ENCODE assay signal across 25 cellular contexts in the genomic region with DNA sequence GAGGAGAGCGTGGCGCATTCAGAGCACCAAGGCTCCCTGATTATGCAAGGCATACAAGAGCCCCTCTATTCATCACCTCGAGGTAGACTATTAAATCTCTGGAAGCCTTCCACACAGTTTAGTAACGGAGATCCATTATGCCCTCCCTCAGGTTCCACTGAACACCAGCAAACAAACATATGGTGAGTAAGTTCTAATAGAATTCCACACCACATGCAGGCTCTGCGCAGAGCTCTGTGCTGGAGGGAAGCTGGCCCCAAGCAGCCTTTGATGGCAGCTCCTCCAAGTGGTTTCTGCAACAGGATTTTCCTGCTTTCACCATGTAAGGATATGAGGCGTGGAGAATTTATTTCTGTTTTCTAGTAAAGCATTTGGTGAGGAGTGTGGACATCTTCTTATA.
DNase-seq lines count a peak whose midpoint lies in the region; ATAC-seq and TF ChIP-seq lines count a peak whose summit lies in the region.
"Had no signal": no experiment of that assay in that cellular context is flagged by ENCODE, and none has a peak within 500 bp of the region (broad histone marks: within the 10 kb centered on the region; RNA-seq: fewer than 3 reads in every experiment).

No MANE protein-coding gene starts in this region.

- peak overlapping the region; percentile 13; the same call in 1 of the 3 replicates for H2BK15ac ChIP-seq in IMR-90 (ENCODE audit: low read depth, low read length)
- H2BK15ac ChIP-seq in mesenchymal stem cell (ENCODE audit: low read depth, poor library complexity, severe bottlenecking) = no peak overlapping the region

- H3K9me3 ChIP-seq in BLaER1 (peaks cover 38% of the 10 kb centered on the region), IMR-90 (ENCODE audit: control insufficient read depth, insufficient read depth, low read length) (no peaks in the 10 kb centered on the region), mesenchymal stem cell (ENCODE audit: control insufficient read depth, low read length) (peaks cover 7% of the 10 kb centered on the region)
- H3K9me3 ChIP-seq: breast epithelium, gastrocnemius medialis, lower lobe of right lung, prostate gland, vagina had no signal

- peak; percentile 82 for DNase-seq in IMR-90
- peak; percentile 22 to 41 for DNase-seq in cardiac fibroblast (ENCODE audit: low read depth in 2 of 2)
- DNase-seq in mesenchymal stem cell = peak; percentile 11
- DNase-seq in stimulated activated naive B cell treated with anti-CD40 and anti-IgM and Interleukin-4, amounts not matched to agents 10 μg/mL and 1 μg/mL and 100 μg/mL, for 72 hours = no peak
- DNase-seq in SW480 (ENCODE audit: low spot score) = no peak
- DNase-seq in activated CD4-positive, alpha-beta T cell treated with anti-CD3 and anti-CD28 coated beads, Interleukin-2, amount 10 ng/mL, durations not matched to agents 24 days and 14 days = no peak
- DNase-seq: activated CD4-positive, alpha-beta memory T cell treated with anti-CD3 and anti-CD28 coated beads, Interleukin-2, amount 10 ng/mL, durations not matched to agents 7 days and 5 days; activated CD4-positive, CD25-positive, alpha-beta regulatory T cell; activated effector memory CD4-positive, alpha-beta T cell treated with Interleukin-2 at 50 U/mL for 16 hours; activated naive CD8-positive, alpha-beta T cell treated with anti-CD3 and anti-CD28 coated beads, Interleukin-2, amount 10 ng/mL, durations not matched to agents 7 days and 5 days; gastrocnemius medialis; H7; hypothalamus; lower lobe of right lung; NCI-H1436 treated with DMSO at 0.1 percent for 48 hours; NCI-H69; T1000 had no signal

- H4K20me1 ChIP-seq in BLaER1 (no peaks in the 10 kb centered on the region), IMR-90 (ENCODE audit: insufficient read depth, low read length) (no peaks in the 10 kb centered on the region)

- no TSS peak for BruUV-seq in IMR-90 (replicated peaks; lab: Mats Ljungman, UMichigan)

- H3K4me3 ChIP-seq in BLaER1 (no peak overlapping the region), IMR-90 (ENCODE audit: insufficient read depth, low read depth, low read length) (no peak overlapping the region), cardiac fibroblast (replicated peaks in 1 of 2; ENCODE audit: low read depth in 2 of 2, low read length in 2 of 2) (no peak overlapping the region), mesenchymal stem cell (ENCODE audit: insufficient read depth in 1 of 2, low read depth in 1 of 2, low read length in 2 of 2) (no peak overlapping the region)
- H3K4me3 ChIP-seq: breast epithelium, gastrocnemius medialis, lower lobe of right lung, neural progenitor cell, prostate gland, vagina had no signal

- H3K9ac ChIP-seq in BLaER1 = no peak overlapping the region
- H3K9ac ChIP-seq in IMR-90 (ENCODE audit: low read depth, low read length) = no peak overlapping the region
- H3K9ac ChIP-seq in mesenchymal stem cell (ENCODE audit: low read length) = no peak overlapping the region
- H3K9ac ChIP-seq: neural progenitor cell had no signal

- dilution Hi-C loops in IMR-90 (cut with HindIII; ENCODE audit: low sequenced_read_pairs, unreplicated experiment) = no loop called here

- no CpG with 5 or more reads among the region's 6 CpGs for WGBS in IMR-90 (ENCODE audit: extremely low coverage in 2 of 2, insufficient read length in 1 of 2), 2 experiments
- 85% methylated on average over 6 of the region's 6 CpGs for WGBS in mesenchymal stem cell

- peak overlapping the region; percentile 51; the same call in 1 of the 2 replicates for H4K91ac ChIP-seq in IMR-90 (ENCODE audit: insufficient read depth, low read depth, low read length)
- H4K91ac ChIP-seq in mesenchymal stem cell (ENCODE audit: low read length) = no peak overlapping the region

- H3K79me1 ChIP-seq in IMR-90 (ENCODE audit: low read depth in 1 of 2, low read length in 2 of 2) = peaks cover 0 to 8% of the 10 kb centered on the region in 2 experiments; a peak in 1 of 4 replicates
- no peaks in the 10 kb centered on the region for H3K79me1 ChIP-seq in mesenchymal stem cell (replicated peaks; ENCODE audit: low read length, poor library complexity, severe bottlenecking)

- intact Hi-C loops in IMR-90 (cut with micrococcal nuclease) = no loop called here
- intact Hi-C loops in activated CD4-positive, alpha-beta T cell treated with anti-CD3 and anti-CD28 coated beads, Interleukin-2, amount 10 ng/mL, durations not matched to agents 24 days and 14 days (cut with micrococcal nuclease) = no loop called here

- no peak for TF ChIP-seq POLR2A in IMR-90 (IDR thresholded peaks at IDR 0.05; ENCODE audit: low read depth, low read length)
- TF ChIP-seq POLR2A in GM18505 (IDR thresholded peaks at IDR 0.05; ENCODE audit: borderline replicate concordance, extremely low read depth, insufficient read depth, insufficient read length) = no peak

- H3K9me1 ChIP-seq in IMR-90 (ENCODE audit: insufficient read depth, low read length) = 0 out of 2 replicates have a peak, but pooled peaks cover 4% of the 10 kb centered on the region

- H3K27me3 ChIP-seq in BLaER1 (no peaks in the 10 kb centered on the region), IMR-90 (ENCODE audit: control insufficient read depth, insufficient read depth, low read length) (no peaks in the 10 kb centered on the region), mesenchymal stem cell (ENCODE audit: control insufficient read depth in 1 of 2, insufficient read depth in 1 of 2, low read length in 2 of 2) (no peaks in the 10 kb centered on the region)
- H3K27me3 ChIP-seq: breast epithelium, gastrocnemius medialis, neural progenitor cell, vagina had no signal

- no peaks in the 10 kb centered on the region for H3K36me3 ChIP-seq in BLaER1
- H3K36me3 ChIP-seq in IMR-90 (ENCODE audit: control insufficient read depth, insufficient read depth, low read length) = no peaks in the 10 kb centered on the region
- no peaks in the 10 kb centered on the region for H3K36me3 ChIP-seq in mesenchymal stem cell (ENCODE audit: control insufficient read depth in 1 of 2, insufficient read depth in 2 of 2, low read depth in 1 of 2, low read length in 2 of 2)
- H3K36me3 ChIP-seq: breast epithelium, gastrocnemius medialis, lower lobe of right lung, neural progenitor cell, prostate gland, vagina had no signal

- H2BK20ac ChIP-seq in IMR-90 (ENCODE audit: low read depth, low read length) = peak overlapping the region; percentile 55

- H3K4me1 Mint-ChIP-seq in stimulated activated naive B cell treated with anti-CD40 and anti-IgM and Interleukin-4, amounts not matched to agents 10 μg/mL and 1 μg/mL and 100 μg/mL, for 72 hours = peaks cover 15 to 30% of the 10 kb centered on the region in 2 donors
- no peaks in the 10 kb centered on the region for H3K4me1 Mint-ChIP-seq in activated CD4-positive, alpha-beta T cell treated with anti-CD3 and anti-CD28 coated beads, Interleukin-2, amount 10 ng/mL, durations not matched to agents 24 days and 14 days
- H3K4me1 Mint-ChIP-seq: activated CD4-positive, alpha-beta memory T cell treated with anti-CD3 and anti-CD28 coated beads, Interleukin-2, amount 10 ng/mL, durations not matched to agents 7 days and 5 days; activated naive CD8-positive, alpha-beta T cell treated with anti-CD3 and anti-CD28 coated beads, Interleukin-2, amount 10 ng/mL, durations not matched to agents 7 days and 5 days; neural progenitor cell had no signal

- H3K36me3 Mint-ChIP-seq in stimulated activated naive B cell treated with anti-CD40 and anti-IgM and Interleukin-4, amounts not matched to agents 10 μg/mL and 1 μg/mL and 100 μg/mL, for 72 hours = no peaks in the 10 kb centered on the region
- H3K36me3 Mint-ChIP-seq in activated CD4-positive, alpha-beta T cell treated with anti-CD3 and anti-CD28 coated beads, Interleukin-2, amount 10 ng/mL, durations not matched to agents 24 days and 14 days (ENCODE audit: low read depth) = no peaks in the 10 kb centered on the region
- H3K36me3 Mint-ChIP-seq: activated naive CD8-positive, alpha-beta T cell treated with anti-CD3 and anti-CD28 coated beads, Interleukin-2, amount 10 ng/mL, durations not matched to agents 7 days and 5 days; neural progenitor cell had no signal

- TF ChIP-seq CTCF in IMR-90 (conservative IDR thresholded peaks at IDR 0.05; ENCODE audit: low read depth, low read length) = no peak; the same call in 1 of the 2 replicates
- no peak for TF ChIP-seq CTCF in cardiac fibroblast (IDR thresholded peaks at IDR 0.05; ENCODE audit: low read depth, low read length)

- H4K8ac ChIP-seq in IMR-90 (ENCODE audit: low read depth in 2 of 2, low read length in 2 of 2) (peak overlapping the region in 1 of 2 experiments; percentile 73; a peak in 2 of 4 replicates), mesenchymal stem cell (ENCODE audit: low read length) (no peak overlapping the region)

- H3K27me3 Mint-ChIP-seq in stimulated activated naive B cell treated with anti-CD40 and anti-IgM and Interleukin-4, amounts not matched to agents 10 μg/mL and 1 μg/mL and 100 μg/mL, for 72 hours = no peaks in the 10 kb centered on the region
- no peaks in the 10 kb centered on the region for H3K27me3 Mint-ChIP-seq in activated CD4-positive, alpha-beta T cell treated with anti-CD3 and anti-CD28 coated beads, Interleukin-2, amount 10 ng/mL, durations not matched to agents 24 days and 14 days
- H3K27me3 Mint-ChIP-seq: activated CD4-positive, alpha-beta memory T cell treated with anti-CD3 and anti-CD28 coated beads, Interleukin-2, amount 10 ng/mL, durations not matched to agents 7 days and 5 days; activated naive CD8-positive, alpha-beta T cell treated with anti-CD3 and anti-CD28 coated beads, Interleukin-2, amount 10 ng/mL, durations not matched to agents 7 days and 5 days; dendritic cell treated with granulocyte-macrophage colony-stimulating factor and Interleukin-4, amounts not matched to agents 40 ng/mL and 50 ng/mL, for 4 days had no signal

- H2AK9ac ChIP-seq in IMR-90 (replicated peaks; ENCODE audit: low read depth, low read length, poor library complexity) = peak overlapping the region; percentile 44

- H2BK12ac ChIP-seq in mesenchymal stem cell (ENCODE audit: low read length in 2 of 2) = no peak overlapping the region

- no peak overlapping the region for H3K27ac Mint-ChIP-seq in stimulated activated naive B cell treated with anti-CD40 and anti-IgM and Interleukin-4, amounts not matched to agents 10 μg/mL and 1 μg/mL and 100 μg/mL, for 72 hours
- H3K27ac Mint-ChIP-seq in activated CD4-positive, alpha-beta T cell treated with anti-CD3 and anti-CD28 coated beads, Interleukin-2, amount 10 ng/mL, durations not matched to agents 24 days and 14 days = no peak overlapping the region
- H3K27ac Mint-ChIP-seq: activated CD4-positive, alpha-beta memory T cell treated with anti-CD3 and anti-CD28 coated beads, Interleukin-2, amount 10 ng/mL, durations not matched to agents 7 days and 5 days; activated naive CD8-positive, alpha-beta T cell treated with anti-CD3 and anti-CD28 coated beads, Interleukin-2, amount 10 ng/mL, durations not matched to agents 7 days and 5 days; dendritic cell treated with granulocyte-macrophage colony-stimulating factor and Interleukin-4, amounts not matched to agents 40 ng/mL and 50 ng/mL, for 4 days; neural progenitor cell had no signal

- POLR2A ChIA-PET in IMR-90 (lab: Charles Lee; ENCODE audit: unreplicated experiment) = no interaction called here

- peak overlapping the region; percentile 64; the same call in 1 of the 2 replicates for H3K14ac ChIP-seq in IMR-90 (replicated peaks; ENCODE audit: low read depth, low read length)
- H3K14ac ChIP-seq in mesenchymal stem cell (ENCODE audit: low read length in 2 of 2) = no peak overlapping the region

- peaks cover 36% of the 10 kb centered on the region for H3K4me1 ChIP-seq in BLaER1
- H3K4me1 ChIP-seq in IMR-90 (ENCODE audit: control insufficient read depth, insufficient read depth, low read length) = peaks cover 10% of the 10 kb centered on the region
- no peaks in the 10 kb centered on the region for H3K4me1 ChIP-seq in mesenchymal stem cell (ENCODE audit: control insufficient read depth, insufficient read depth, low read depth, low read length)
- H3K4me1 ChIP-seq: breast epithelium, gastrocnemius medialis, neural progenitor cell, prostate gland, vagina had no signal

- peak overlapping the region; percentile 35; the same call in 1 of the 2 replicates for H4K5ac ChIP-seq in IMR-90 (ENCODE audit: low read depth, low read length)

- peak overlapping the region; percentile 76 for H2AFZ ChIP-seq in IMR-90 (replicated peaks; ENCODE audit: low read length, poor library complexity)
- no peak overlapping the region for H2AFZ ChIP-seq in mesenchymal stem cell (ENCODE audit: low read depth, low read length)
- H2AFZ ChIP-seq: neural progenitor cell had no signal

- H3K9me3 Mint-ChIP-seq in stimulated activated naive B cell treated with anti-CD40 and anti-IgM and Interleukin-4, amounts not matched to agents 10 μg/mL and 1 μg/mL and 100 μg/mL, for 72 hours = peaks cover 0 to 2% of the 10 kb centered on the region in 2 donors
- no peaks in the 10 kb centered on the region for H3K9me3 Mint-ChIP-seq in activated CD4-positive, alpha-beta T cell treated with anti-CD3 and anti-CD28 coated beads, Interleukin-2, amount 10 ng/mL, durations not matched to agents 24 days and 14 days
- H3K9me3 Mint-ChIP-seq: activated naive CD8-positive, alpha-beta T cell treated with anti-CD3 and anti-CD28 coated beads, Interleukin-2, amount 10 ng/mL, durations not matched to agents 7 days and 5 days; neural progenitor cell had no signal

- H3K4me2 ChIP-seq in BLaER1 (no peak overlapping the region), IMR-90 (ENCODE audit: low read depth, low read length) (peak overlapping the region; percentile 14; the same call in 1 of the 2 replicates), mesenchymal stem cell (ENCODE audit: low read length, poor library complexity, severe bottlenecking) (no peak overlapping the region)
- H3K4me2 ChIP-seq: neural progenitor cell had no signal

- ATAC-seq in IMR-90 (ENCODE audit: low read depth) (peak; percentile 88), GM18505 (IDR thresholded peaks at IDR 0.05; ENCODE audit: unreplicated experiment) (no peak)
- ATAC-seq in stimulated activated naive B cell treated with anti-CD40 and anti-IgM and Interleukin-4, amounts not matched to agents 10 μg/mL and 1 μg/mL and 100 μg/mL, for 72 hours (replicated peaks) = no peak
- ATAC-seq: gastrocnemius medialis, lower lobe of right lung had no signal

- H3K4me3 Mint-ChIP-seq in stimulated activated naive B cell treated with anti-CD40 and anti-IgM and Interleukin-4, amounts not matched to agents 10 μg/mL and 1 μg/mL and 100 μg/mL, for 72 hours = no peak overlapping the region
- no peak overlapping the region for H3K4me3 Mint-ChIP-seq in activated CD4-positive, alpha-beta T cell treated with anti-CD3 and anti-CD28 coated beads, Interleukin-2, amount 10 ng/mL, durations not matched to agents 24 days and 14 days
- H3K4me3 Mint-ChIP-seq: activated CD4-positive, alpha-beta memory T cell treated with anti-CD3 and anti-CD28 coated beads, Interleukin-2, amount 10 ng/mL, durations not matched to agents 7 days and 5 days; activated naive CD8-positive, alpha-beta T cell treated with anti-CD3 and anti-CD28 coated beads, Interleukin-2, amount 10 ng/mL, durations not matched to agents 7 days and 5 days; dendritic cell treated with granulocyte-macrophage colony-stimulating factor and Interleukin-4, amounts not matched to agents 40 ng/mL and 50 ng/mL, for 4 days; neural progenitor cell had no signal

- H3K23ac ChIP-seq in IMR-90 (ENCODE audit: low read depth, low read length) = 0 out of 2 replicates have a peak overlapping the region, but pooled peaks have one; percentile 23
- H3K23ac ChIP-seq in mesenchymal stem cell (ENCODE audit: low read length in 2 of 2) = no peak overlapping the region

- in situ Hi-C loops in IMR-90 (cut with MboI; ENCODE audit: low sequenced_read_pairs) = no loop called here

- peak overlapping the region; percentile 61; the same call in 1 of the 2 replicates for H3K18ac ChIP-seq in IMR-90 (ENCODE audit: low read depth, low read length)
- H3K18ac ChIP-seq in mesenchymal stem cell (ENCODE audit: low read depth in 1 of 2, low read length in 2 of 2) = no peak overlapping the region

- peak overlapping the region; percentile 95; the same call in 1 of the 2 replicates for H2AK5ac ChIP-seq in IMR-90 (ENCODE audit: low read depth, low read length)
- H2AK5ac ChIP-seq in mesenchymal stem cell (ENCODE audit: low read length, severe bottlenecking) = no peak overlapping the region

- H3K4ac ChIP-seq in IMR-90 (ENCODE audit: low read depth, low read length) (peak overlapping the region; percentile 71), mesenchymal stem cell (ENCODE audit: low read depth in 1 of 2, low read length in 2 of 2) (no peak overlapping the region)

- CTCF ChIA-PET in IMR-90 (lab: Yijun Ruan, JAX) = interaction anchor here (1.1 to 1.3 kb wide), 2 partner anchors 72 to 173 kb away, joined by 3 read pairs; no protein-coding TSS in a partner anchor

- TF ChIP-seq RAD21 in IMR-90 (IDR thresholded peaks at IDR 0.05; ENCODE audit: low read length) = no peak; the same call in 1 of the 2 replicates

- H2BK5ac ChIP-seq in IMR-90 (ENCODE audit: low read depth, low read length, poor library complexity, severe bottlenecking) (peak overlapping the region; percentile 57), mesenchymal stem cell (ENCODE audit: low read depth, low read length, poor library complexity, severe bottlenecking) (no peak overlapping the region)

- no peak overlapping the region for H3K56ac ChIP-seq in IMR-90 (ENCODE audit: extremely low read depth, insufficient read depth, low read length)

- peak overlapping the region; percentile 35; the same call in 1 of the 2 replicates for H3K27ac ChIP-seq in BLaER1
- H3K27ac ChIP-seq in IMR-90 (ENCODE audit: insufficient read depth, low read length) = no peak overlapping the region
- no peak overlapping the region for H3K27ac ChIP-seq in mesenchymal stem cell (ENCODE audit: low read length, poor library complexity, severe bottlenecking)
- H3K27ac ChIP-seq: breast epithelium, gastrocnemius medialis, lower lobe of right lung, neural progenitor cell, prostate gland, RWPE1, vagina had no signal

- H2BK120ac ChIP-seq in IMR-90 (ENCODE audit: low read depth, low read length) (peak overlapping the region; percentile 85; the same call in 1 of the 2 replicates), mesenchymal stem cell (ENCODE audit: low read depth, low read length) (no peak overlapping the region)

Comparison
In these comparisons a context has a peak if more than half of its experiments do, and no peak if none do; other contexts are left out.
1. DNase-seq: peak in IMR-90 (single experiment), cardiac fibroblast (2 of 2) and mesenchymal stem cell (single experiment); none in stimulated activated naive B cell treated with anti-CD40 and anti-IgM and Interleukin-4, amounts not matched to agents 10 μg/mL and 1 μg/mL and 100 μg/mL, for 72 hours (single experiment), SW480 (single experiment) and activated CD4-positive, alpha-beta T cell treated with anti-CD3 and anti-CD28 coated beads, Interleukin-2, amount 10 ng/mL, durations not matched to agents 24 days and 14 days (single experiment).